Comparison of ENCODE assay signal across 12 cellular contexts in the genomic region with DNA sequence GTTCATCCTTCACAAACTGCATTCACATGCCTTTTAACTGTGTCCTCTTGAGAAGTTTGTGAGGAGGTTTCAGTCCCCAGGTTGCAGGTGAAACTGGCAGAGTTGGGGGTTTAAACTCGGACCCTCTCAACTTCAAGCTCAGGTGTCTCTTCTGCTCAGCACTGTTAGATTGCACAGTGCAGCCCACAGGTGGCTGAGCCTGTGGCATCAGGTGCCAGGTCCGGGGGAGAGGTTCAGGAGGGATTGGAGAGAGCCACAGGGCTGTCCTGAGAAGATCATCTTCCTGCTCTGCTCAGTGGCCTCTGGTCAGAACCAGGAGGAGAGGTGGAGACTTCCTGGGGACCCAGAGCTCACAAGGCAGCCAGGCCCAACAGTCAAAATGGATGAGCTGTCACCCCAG.
"Had no signal": no experiment of that assay in that cellular context is flagged by ENCODE, and none has a peak within 500 bp of the region (broad histone marks: within the 10 kb centered on the region; RNA-seq: fewer than 3 reads in every experiment).

No MANE protein-coding gene starts in this region.

- H3K36me3 ChIP-seq: brain microvascular endothelial cell had no signal

- ATAC-seq: activated CD4-positive, alpha-beta T cell treated with anti-CD3 and anti-CD28 coated beads for 36 hours; naive thymus-derived CD8-positive, alpha-beta T cell; SK-N-SH treated with all-trans-retinoic acid at 6 μM for 48 hours; stimulated activated naive CD8-positive, alpha-beta T cell treated with anti-CD3 and anti-CD28 coated beads, Interleukin-15, Interleukin-2, amounts not matched to agents 100 U/mL and 50 U/mL, for 24 hours had no signal

- H3K27me3 ChIP-seq: brain microvascular endothelial cell, hepatocyte had no signal

- H3K9me3 ChIP-seq: mucosa of descending colon had no signal

- H3K9me3 Mint-ChIP-seq: activated naive CD8-positive, alpha-beta T cell treated with anti-CD3 and anti-CD28 coated beads for 36 hours; activated T-helper 1 cell treated with anti-CD3 and anti-CD28 coated beads, Interleukin-12 subunit alpha, Interleukin-12 subunit beta, Interleukin-2, Interleukin-4 antibody, amounts not matched to agents 30 ng/mL and 10 ng/mL and 1 ng/mL, durations not matched to agents 14 hours and 24 hours and 36 hours had no signal

- H3K4me3 Mint-ChIP-seq: activated CD4-positive, alpha-beta T cell treated with anti-CD3 and anti-CD28 coated beads for 36 hours; activated naive CD8-positive, alpha-beta T cell treated with anti-CD3 and anti-CD28 coated beads for 36 hours; activated T-helper 1 cell treated with anti-CD3 and anti-CD28 coated beads, Interleukin-12 subunit alpha, Interleukin-12 subunit beta, Interleukin-2, Interleukin-4 antibody, amounts not matched to agents 30 ng/mL and 10 ng/mL and 1 ng/mL, durations not matched to agents 14 hours and 24 hours and 36 hours; naive thymus-derived CD8-positive, alpha-beta T cell had no signal

- H3K79me2 ChIP-seq: hepatocyte had no signal

- H3K27ac Mint-ChIP-seq: activated CD4-positive, alpha-beta T cell treated with anti-CD3 and anti-CD28 coated beads for 36 hours; activated naive CD8-positive, alpha-beta T cell treated with anti-CD3 and anti-CD28 coated beads for 36 hours; activated T-helper 1 cell treated with anti-CD3 and anti-CD28 coated beads, Interleukin-12 subunit alpha, Interleukin-12 subunit beta, Interleukin-2, Interleukin-4 antibody, amounts not matched to agents 30 ng/mL and 10 ng/mL and 1 ng/mL, durations not matched to agents 14 hours and 24 hours and 36 hours had no signal

- H3K4me3 ChIP-seq: hepatocyte, lung, mucosa of descending colon, smooth muscle cell had no signal

- H3K27me3 Mint-ChIP-seq: activated CD4-positive, alpha-beta T cell treated with anti-CD3 and anti-CD28 coated beads for 36 hours; activated naive CD8-positive, alpha-beta T cell treated with anti-CD3 and anti-CD28 coated beads for 36 hours; naive thymus-derived CD8-positive, alpha-beta T cell had no signal

- H3K4me1 Mint-ChIP-seq: activated naive CD8-positive, alpha-beta T cell treated with anti-CD3 and anti-CD28 coated beads for 36 hours had no signal

- H3K27ac ChIP-seq: brain microvascular endothelial cell, hepatocyte had no signal

- DNase-seq: activated CD4-positive, alpha-beta T cell treated with anti-CD3 and anti-CD28 coated beads for 36 hours; activated naive CD8-positive, alpha-beta T cell treated with anti-CD3 and anti-CD28 coated beads for 36 hours; brain microvascular endothelial cell; islet precursor cell; naive thymus-derived CD8-positive, alpha-beta T cell; stimulated activated naive CD8-positive, alpha-beta T cell treated with anti-CD3 and anti-CD28 coated beads, Interleukin-15, Interleukin-2, amounts not matched to agents 100 U/mL and 50 U/mL, for 24 hours had no signal

- H3K36me3 Mint-ChIP-seq: activated naive CD8-positive, alpha-beta T cell treated with anti-CD3 and anti-CD28 coated beads for 36 hours; naive thymus-derived CD8-positive, alpha-beta T cell had no signal

- H2AFZ ChIP-seq: hepatocyte had no signal

- H3K4me2 ChIP-seq: hepatocyte, smooth muscle cell had no signal
